In the genomic region with DNA sequence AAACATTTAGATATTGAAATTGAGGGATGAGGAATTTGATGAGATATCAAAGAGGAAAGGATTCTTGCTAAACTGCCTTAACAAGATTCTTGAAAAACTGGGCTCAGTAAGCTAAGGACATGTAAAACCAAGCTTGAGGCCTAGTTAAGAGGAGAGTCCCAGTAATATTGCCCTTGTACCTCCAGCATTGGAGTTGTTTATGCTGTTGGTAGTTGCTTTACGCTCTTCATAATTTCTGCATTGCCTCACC, we compare ENCODE assay signal across 24 cellular contexts.
"Had no signal": no experiment of that assay in that cellular context is flagged by ENCODE, and none has a peak within 500 bp of the region (broad histone marks: within the 10 kb centered on the region; RNA-seq: fewer than 3 reads in every experiment).

No MANE protein-coding gene starts in this region.

- DNase-seq: activated CD4-positive, alpha-beta T cell treated with anti-CD3 and anti-CD28 coated beads for 4 hours; activated CD4-positive, alpha-beta T cell treated with anti-CD3 and anti-CD28 coated beads, Interleukin-2, amount 50 U/mL, for 48 hours; activated CD4-positive, CD25-positive, alpha-beta regulatory T cell; activated CD8-positive, alpha-beta memory T cell treated with anti-CD3 and anti-CD28 coated beads, Interleukin-2, amount 50 U/mL, for 48 hours; activated naive CD4-positive, alpha-beta T cell; activated T-cell treated with anti-CD3 and anti-CD28 coated beads, Interleukin-2, amount 50 U/mL, for 4 hours; adrenal gland; colonic mucosa; esophagus squamous epithelium; gastrocnemius medialis; hypothalamus; left cardiac atrium; naive B cell; occipital lobe; retina; spleen; stimulated activated CD4-positive, alpha-beta T cell treated with anti-CD3 and anti-CD28 coated beads, Interleukin-4, amount 100 ng/mL, for 1 hour; stimulated activated naive CD4-positive, alpha-beta T cell treated with Interleukin-2 at 50 U/mL for 16 hours; T1000; upper lobe of right lung had no signal

- H3K4me1 ChIP-seq: adrenal gland, colonic mucosa, esophagus squamous epithelium, gastrocnemius medialis, spleen, upper lobe of right lung had no signal

- H3K27ac Mint-ChIP-seq: activated naive CD8-positive, alpha-beta T cell; activated T-helper 2 cell treated with anti-CD3 and anti-CD28 coated beads, Interferon-gamma antibody, Interleukin-2, Interleukin-4, amounts not matched to agents 10 μg/mL and 5 μg/mL and 100 μg/mL, durations not matched to agents 14 hours and 24 hours and 36 hours; memory B cell had no signal

- H3K27me3 ChIP-seq: adrenal gland, colonic mucosa, esophagus squamous epithelium, gastrocnemius medialis, spleen, upper lobe of right lung had no signal

- H3K4me3 Mint-ChIP-seq: activated naive CD8-positive, alpha-beta T cell; activated T-cell treated with anti-CD3 and anti-CD28 coated beads, Interleukin-2, amount 50 U/mL, for 4 hours; memory B cell; naive B cell had no signal

- H3K4me1 Mint-ChIP-seq: memory B cell, naive B cell had no signal

- H3K27me3 Mint-ChIP-seq: activated naive CD8-positive, alpha-beta T cell; memory B cell; naive B cell had no signal

- H3K9me3 ChIP-seq: adrenal gland, colonic mucosa, esophagus squamous epithelium, gastrocnemius medialis, thoracic aorta, upper lobe of right lung had no signal

- ATAC-seq: activated T-cell treated with anti-CD3 and anti-CD28 coated beads, Interleukin-2, amount 50 U/mL, for 4 hours; gastrocnemius medialis; left cardiac atrium; upper lobe of right lung had no signal

- H3K27ac ChIP-seq: adrenal gland, colonic mucosa, esophagus squamous epithelium, gastrocnemius medialis, spleen, thoracic aorta, upper lobe of right lung had no signal

- H3K4me3 ChIP-seq: adrenal gland, colonic mucosa, esophagus squamous epithelium, gastrocnemius medialis, spleen, thoracic aorta, upper lobe of right lung had no signal

- H3K36me3 ChIP-seq: adrenal gland, colonic mucosa, esophagus squamous epithelium, gastrocnemius medialis, spleen, thoracic aorta, upper lobe of right lung had no signal

- H3K9me3 Mint-ChIP-seq: activated T-cell treated with anti-CD3 and anti-CD28 coated beads, Interleukin-2, amount 50 U/mL, for 4 hours; activated T-helper 2 cell treated with anti-CD3 and anti-CD28 coated beads, Interferon-gamma antibody, Interleukin-2, Interleukin-4, amounts not matched to agents 10 μg/mL and 5 μg/mL and 100 μg/mL, durations not matched to agents 14 hours and 24 hours and 36 hours; memory B cell had no signal

- H3K36me3 Mint-ChIP-seq: activated naive CD8-positive, alpha-beta T cell; memory B cell; naive B cell had no signal
